Comparison of ENCODE assay signal across 8 cellular contexts in genomic region chr9:137611623-137612609, GRCh38. TPM values are rescaled to one million over a fixed set of nuclear protein-coding genes. Genes with fewer than 3 reads are reported as not detected.
DNase-seq lines count a peak whose midpoint lies in the region; ATAC-seq and TF ChIP-seq lines count a peak whose summit lies in the region.

No MANE protein-coding gene starts in this region.

- H3K4me3 ChIP-seq in mucosa of stomach (ENCODE audit: low read length) (no peak overlapping the region), sigmoid colon (no peak overlapping the region)

- no peaks in the 10 kb centered on the region for H3K27me3 ChIP-seq in mucosa of stomach (ENCODE audit: control insufficient read depth, insufficient read depth, low read length)
- no peaks in the 10 kb centered on the region for H3K27me3 ChIP-seq in sigmoid colon

- peaks cover 48% of the 10 kb centered on the region for H3K4me1 ChIP-seq in mucosa of stomach (ENCODE audit: control insufficient read depth, insufficient read depth, low read length)
- peaks cover 0 to 27% (median 22%) of the 10 kb centered on the region in 4 donors for H3K4me1 ChIP-seq in sigmoid colon

- no peak for ATAC-seq in HG03135 (IDR thresholded peaks at IDR 0.05; ENCODE audit: unreplicated experiment)

- peak overlapping the region; percentile 68 for H3K9ac ChIP-seq in mucosa of stomach (ENCODE audit: low read length)

- H3K9me3 ChIP-seq in mucosa of stomach (ENCODE audit: control insufficient read depth, low read length): no peaks in the 10 kb centered on the region
- H3K9me3 ChIP-seq in sigmoid colon: no peaks in the 10 kb centered on the region

- TF ChIP-seq POLR2A in sigmoid colon (IDR thresholded peaks at IDR 0.05): peak in 1 of 2 donors; percentile 45

- 13 to 46% methylated on average over 21 of the region's 21 CpGs for WGBS in sigmoid colon, 2 donors

- peak overlapping the region in 2 of 4 donors; percentile 38 to 46 for H3K27ac ChIP-seq in sigmoid colon

- TF ChIP-seq CTCF in sigmoid colon (IDR thresholded peaks at IDR 0.05): no peak

- intact Hi-C loops in sigmoid colon (cut with DNase I): no loop called here

- peak; percentile 80 for DNase-seq in activated effector memory CD4-positive, alpha-beta T cell treated with anti-CD3 and anti-CD28 coated beads, Interleukin-2, amount 50 U/mL, for 16 hours
- no peak for DNase-seq in activated effector memory CD4-positive, alpha-beta T cell treated with Interleukin-2 at 50 U/mL for 16 hours
- DNase-seq in RPMI8226 (peak; percentile 89), dedifferentiated amniotic fluid mesenchymal stem cell (ENCODE audit: extremely low spot score) (peak; percentile 37), sigmoid colon (no peak), GM19238 (ENCODE audit: insufficient read length, low spot score) (no peak)

- peaks cover 11% of the 10 kb centered on the region for H3K36me3 ChIP-seq in mucosa of stomach (ENCODE audit: control insufficient read depth, insufficient read depth, low read length)
- peaks cover 15 to 32% (median 20%) of the 10 kb centered on the region in 4 donors for H3K36me3 ChIP-seq in sigmoid colon

- no peak for TF ChIP-seq EP300 in sigmoid colon (IDR thresholded peaks at IDR 0.05)

RNA-seq across cellular contexts. Expression of gene ARRDC1, which starts 6.4 kb away (rescaled TPM):
- 10 to 100 TPM; 12.5 to 26.3 (median 19.7) TPM for total RNA-seq in sigmoid colon
- polyA plus RNA-seq in sigmoid colon: 100 to 1,000 TPM in 1 of 3 donors, 10 to 100 TPM in 2; 51.7 to 131 (median 71.4) TPM

RNA-seq across cellular contexts. Expression of gene EHMT1, which starts 6.9 kb away (rescaled TPM):
- 10 to 100 TPM; 60.4 to 91.4 (median 70.7) TPM for total RNA-seq in sigmoid colon
- 10 to 100 TPM; 19.2 to 54.9 (median 28.2) TPM for polyA plus RNA-seq in sigmoid colon

RNA-seq across cellular contexts. Expression of gene ZMYND19, which starts 21.6 kb away (rescaled TPM):
- total RNA-seq in sigmoid colon: 10 to 100 TPM in 2 of 4 donors, 1 to 10 TPM in 2; 7.2 to 13.0 (median 10.0) TPM
- 10 to 100 TPM in 1 of 3 donors, 1 to 10 TPM in 2; 5.4 to 17.8 (median 9.0) TPM for polyA plus RNA-seq in sigmoid colon

RNA-seq across cellular contexts. Expression of gene DPH7, which starts 33.2 kb away (rescaled TPM):
- total RNA-seq in sigmoid colon: 10 to 100 TPM; 28.5 to 43.6 (median 29.0) TPM
- polyA plus RNA-seq in sigmoid colon: 10 to 100 TPM in 2 of 3 donors, 1 to 10 TPM in 1; 6.5 to 29.0 (median 10.2) TPM

Comparison
In these comparisons a context has a peak if more than half of its experiments do, and no peak if none do; other contexts are left out.
1. DNase-seq: peak in activated effector memory CD4-positive, alpha-beta T cell treated with anti-CD3 and anti-CD28 coated beads, Interleukin-2, amount 50 U/mL, for 16 hours (single experiment), RPMI8226 (single experiment) and dedifferentiated amniotic fluid mesenchymal stem cell (single experiment); none in activated effector memory CD4-positive, alpha-beta T cell treated with Interleukin-2 at 50 U/mL for 16 hours (single experiment), sigmoid colon (single experiment) and GM19238 (single experiment).